2 cellular contexts compared by ENCODE assay signal in genomic region chr22:35944458-35944857, GRCh38.
TF ChIP-seq lines count a peak whose summit lies in the region.

No MANE protein-coding gene starts in this region.

TF ChIP-seq in endothelial cell of umbilical vein, 7 proteins besides CTCF, POLR2A, EP300 and RAD21 (continued from another document):
- TF ChIP-seq POLR2AphosphoS5 (IDR thresholded peaks at IDR 0.05; ENCODE audit: insufficient read depth, low read depth, low read length) (no peak), GATA2 (IDR thresholded peaks at IDR 0.05; ENCODE audit: insufficient read depth, insufficient read length, low read depth, low read length) (no peak), FOS (IDR thresholded peaks at IDR 0.05; ENCODE audit: borderline replicate concordance, insufficient read depth, low read length) (no peak)

TF ChIP-seq in WTC11, 78 proteins besides CTCF, POLR2A, EP300 and RAD21 (continued from another document):
- TF ChIP-seq, protein P1, sequence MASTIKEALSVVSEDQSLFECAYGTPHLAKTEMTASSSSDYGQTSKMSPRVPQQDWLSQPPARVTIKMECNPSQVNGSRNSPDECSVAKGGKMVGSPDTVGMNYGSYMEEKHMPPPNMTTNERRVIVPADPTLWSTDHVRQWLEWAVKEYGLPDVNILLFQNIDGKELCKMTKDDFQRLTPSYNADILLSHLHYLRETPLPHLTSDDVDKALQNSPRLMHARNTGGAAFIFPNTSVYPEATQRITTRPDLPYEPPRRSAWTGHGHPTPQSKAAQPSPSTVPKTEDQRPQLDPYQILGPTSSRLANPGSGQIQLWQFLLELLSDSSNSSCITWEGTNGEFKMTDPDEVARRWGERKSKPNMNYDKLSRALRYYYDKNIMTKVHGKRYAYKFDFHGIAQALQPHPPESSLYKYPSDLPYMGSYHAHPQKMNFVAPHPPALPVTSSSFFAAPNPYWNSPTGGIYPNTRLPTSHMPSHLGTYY (CRISPR knock-in tag; IDR thresholded peaks at IDR 0.05), result no peak
- TF ChIP-seq RELA (CRISPR knock-in tag; IDR thresholded peaks at IDR 0.05; ENCODE audit: borderline replicate concordance) (no peak), NFYB (CRISPR knock-in tag; conservative IDR thresholded peaks at IDR 0.05; ENCODE audit: low read depth) (no peak), IRF2 (CRISPR knock-in tag; IDR thresholded peaks at IDR 0.05; ENCODE audit: borderline replicate concordance, low read depth) (no peak), MYBL2 (CRISPR knock-in tag; IDR thresholded peaks at IDR 0.05) (no peak), GRHL2 (CRISPR knock-in tag; IDR thresholded peaks at IDR 0.05; ENCODE audit: insufficient replicate concordance, severe bottlenecking) (no peak), GTF2I (CRISPR knock-in tag; conservative IDR thresholded peaks at IDR 0.05) (no peak), FOXK1 (CRISPR knock-in tag; IDR thresholded peaks at IDR 0.05) (no peak), ZNF512 (CRISPR knock-in tag; IDR thresholded peaks at IDR 0.05; ENCODE audit: borderline replicate concordance) (no peak), GABPB1 (CRISPR knock-in tag; IDR thresholded peaks at IDR 0.05) (no peak), ATF3 (CRISPR knock-in tag; conservative IDR thresholded peaks at IDR 0.05) (no peak), SP1 (CRISPR knock-in tag; conservative IDR thresholded peaks at IDR 0.05) (no peak), CBFB (CRISPR knock-in tag; IDR thresholded peaks at IDR 0.05; ENCODE audit: low read depth) (no peak), ZNF138 (CRISPR knock-in tag; conservative IDR thresholded peaks at IDR 0.05) (no peak), ZNF263 (CRISPR knock-in tag; IDR thresholded peaks at IDR 0.05; ENCODE audit: low read depth) (no peak)
- TF ChIP-seq, protein P2, sequence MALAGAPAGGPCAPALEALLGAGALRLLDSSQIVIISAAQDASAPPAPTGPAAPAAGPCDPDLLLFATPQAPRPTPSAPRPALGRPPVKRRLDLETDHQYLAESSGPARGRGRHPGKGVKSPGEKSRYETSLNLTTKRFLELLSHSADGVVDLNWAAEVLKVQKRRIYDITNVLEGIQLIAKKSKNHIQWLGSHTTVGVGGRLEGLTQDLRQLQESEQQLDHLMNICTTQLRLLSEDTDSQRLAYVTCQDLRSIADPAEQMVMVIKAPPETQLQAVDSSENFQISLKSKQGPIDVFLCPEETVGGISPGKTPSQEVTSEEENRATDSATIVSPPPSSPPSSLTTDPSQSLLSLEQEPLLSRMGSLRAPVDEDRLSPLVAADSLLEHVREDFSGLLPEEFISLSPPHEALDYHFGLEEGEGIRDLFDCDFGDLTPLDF (CRISPR knock-in tag; IDR thresholded peaks at IDR 0.05), result no peak
- TF ChIP-seq, protein P3, sequence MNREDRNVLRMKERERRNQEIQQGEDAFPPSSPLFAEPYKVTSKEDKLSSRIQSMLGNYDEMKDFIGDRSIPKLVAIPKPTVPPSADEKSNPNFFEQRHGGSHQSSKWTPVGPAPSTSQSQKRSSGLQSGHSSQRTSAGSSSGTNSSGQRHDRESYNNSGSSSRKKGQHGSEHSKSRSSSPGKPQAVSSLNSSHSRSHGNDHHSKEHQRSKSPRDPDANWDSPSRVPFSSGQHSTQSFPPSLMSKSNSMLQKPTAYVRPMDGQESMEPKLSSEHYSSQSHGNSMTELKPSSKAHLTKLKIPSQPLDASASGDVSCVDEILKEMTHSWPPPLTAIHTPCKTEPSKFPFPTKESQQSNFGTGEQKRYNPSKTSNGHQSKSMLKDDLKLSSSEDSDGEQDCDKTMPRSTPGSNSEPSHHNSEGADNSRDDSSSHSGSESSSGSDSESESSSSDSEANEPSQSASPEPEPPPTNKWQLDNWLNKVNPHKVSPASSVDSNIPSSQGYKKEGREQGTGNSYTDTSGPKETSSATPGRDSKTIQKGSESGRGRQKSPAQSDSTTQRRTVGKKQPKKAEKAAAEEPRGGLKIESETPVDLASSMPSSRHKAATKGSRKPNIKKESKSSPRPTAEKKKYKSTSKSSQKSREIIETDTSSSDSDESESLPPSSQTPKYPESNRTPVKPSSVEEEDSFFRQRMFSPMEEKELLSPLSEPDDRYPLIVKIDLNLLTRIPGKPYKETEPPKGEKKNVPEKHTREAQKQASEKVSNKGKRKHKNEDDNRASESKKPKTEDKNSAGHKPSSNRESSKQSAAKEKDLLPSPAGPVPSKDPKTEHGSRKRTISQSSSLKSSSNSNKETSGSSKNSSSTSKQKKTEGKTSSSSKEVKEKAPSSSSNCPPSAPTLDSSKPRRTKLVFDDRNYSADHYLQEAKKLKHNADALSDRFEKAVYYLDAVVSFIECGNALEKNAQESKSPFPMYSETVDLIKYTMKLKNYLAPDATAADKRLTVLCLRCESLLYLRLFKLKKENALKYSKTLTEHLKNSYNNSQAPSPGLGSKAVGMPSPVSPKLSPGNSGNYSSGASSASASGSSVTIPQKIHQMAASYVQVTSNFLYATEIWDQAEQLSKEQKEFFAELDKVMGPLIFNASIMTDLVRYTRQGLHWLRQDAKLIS (CRISPR knock-in tag; IDR thresholded peaks at IDR 0.05; ENCODE audit: borderline replicate concordance), result no peak
